In genomic region chr9:114043660-114044059, GRCh38 we compare ENCODE assay signal across 13 cellular contexts. TPM values are rescaled to one million over a fixed set of nuclear protein-coding genes. Genes with fewer than 3 reads are reported as not detected.
"Had no signal": no experiment of that assay in that cellular context is flagged by ENCODE, and none has a peak within 500 bp of the region (broad histone marks: within the 10 kb centered on the region; RNA-seq: fewer than 3 reads in every experiment).

No MANE protein-coding gene starts in this region.

RNA-seq across cellular contexts. Expression of gene AMBP, which starts 34.4 kb away (rescaled TPM):
- total RNA-seq: activated B cell treated with CpG ODN at 0.5 μM for 24 hours; activated CD4-positive, alpha-beta memory T cell treated with anti-CD3 and anti-CD28 coated beads for 36 hours; activated CD4-positive, alpha-beta memory T cell treated with anti-CD3 and anti-CD28 coated beads, Interleukin-2, amount 10 ng/mL, durations not matched to agents 7 days and 5 days; activated CD4-positive, alpha-beta T cell treated with anti-CD3 and anti-CD28 coated beads for 36 hours; activated CD4-positive, alpha-beta T cell treated with anti-CD3 and anti-CD28 coated beads, Interleukin-2, amount 10 ng/mL, durations not matched to agents 24 days and 14 days; activated CD4-positive, alpha-beta T cell treated with anti-CD3 and anti-CD28 coated beads, Interleukin-2, amount 10 ng/mL, durations not matched to agents 7 days and 5 days; activated CD8-positive, alpha-beta memory T cell treated with anti-CD3 and anti-CD28 coated beads for 36 hours; activated CD8-positive, alpha-beta memory T cell treated with anti-CD3 and anti-CD28 coated beads, Interleukin-2, amount 10 ng/mL, durations not matched to agents 7 days and 5 days; activated CD8-positive, alpha-beta T cell treated with anti-CD3 and anti-CD28 coated beads for 36 hours; activated CD8-positive, alpha-beta T cell treated with anti-CD3 and anti-CD28 coated beads, Interleukin-2, amount 10 ng/mL, durations not matched to agents 7 days and 5 days; T-helper 1 cell treated with Interleukin-12 subunit alpha and Interleukin-12 subunit beta and Interleukin-4 antibody, amounts not matched to agents 30 ng/mL and 1 ng/mL, for 36 hours; T-helper 17 cell; T-helper 2 cell treated with Interferon-gamma antibody and Interleukin-4, amounts not matched to agents 100 ng/mL and 5 ng/mL, for 36 hours had no signal

RNA-seq across cellular contexts. Expression of gene KIF12, which starts 55.4 kb away (rescaled TPM):
- total RNA-seq: activated B cell treated with CpG ODN at 0.5 μM for 24 hours; activated CD4-positive, alpha-beta memory T cell treated with anti-CD3 and anti-CD28 coated beads for 36 hours; activated CD4-positive, alpha-beta memory T cell treated with anti-CD3 and anti-CD28 coated beads, Interleukin-2, amount 10 ng/mL, durations not matched to agents 7 days and 5 days; activated CD4-positive, alpha-beta T cell treated with anti-CD3 and anti-CD28 coated beads for 36 hours; activated CD4-positive, alpha-beta T cell treated with anti-CD3 and anti-CD28 coated beads, Interleukin-2, amount 10 ng/mL, durations not matched to agents 24 days and 14 days; activated CD4-positive, alpha-beta T cell treated with anti-CD3 and anti-CD28 coated beads, Interleukin-2, amount 10 ng/mL, durations not matched to agents 7 days and 5 days; activated CD8-positive, alpha-beta memory T cell treated with anti-CD3 and anti-CD28 coated beads for 36 hours; activated CD8-positive, alpha-beta memory T cell treated with anti-CD3 and anti-CD28 coated beads, Interleukin-2, amount 10 ng/mL, durations not matched to agents 7 days and 5 days; activated CD8-positive, alpha-beta T cell treated with anti-CD3 and anti-CD28 coated beads for 36 hours; activated CD8-positive, alpha-beta T cell treated with anti-CD3 and anti-CD28 coated beads, Interleukin-2, amount 10 ng/mL, durations not matched to agents 7 days and 5 days; T-helper 1 cell treated with Interleukin-12 subunit alpha and Interleukin-12 subunit beta and Interleukin-4 antibody, amounts not matched to agents 30 ng/mL and 1 ng/mL, for 36 hours; T-helper 17 cell; T-helper 2 cell treated with Interferon-gamma antibody and Interleukin-4, amounts not matched to agents 100 ng/mL and 5 ng/mL, for 36 hours had no signal
